ENCODE assay signal across 8 cellular contexts in genomic region chr5:159207222-159207615, GRCh38. TPM values are rescaled to one million over a fixed set of nuclear protein-coding genes. Genes with fewer than 3 reads are reported as not detected.
DNase-seq lines count a peak whose midpoint lies in the region; ATAC-seq, FAIRE-seq and TF ChIP-seq lines count a peak whose summit lies in the region.

No MANE protein-coding gene starts in this region.

- H4K20me1 ChIP-seq in K562 (replicated peaks; ENCODE audit: control insufficient read depth, insufficient read depth, low read length): 0 out of 2 replicates have a peak, but pooled peaks cover 5% of the 10 kb centered on the region

- POLR2A ChIA-PET in K562 (lab: Yijun Ruan, JAX): interaction anchor here (0.6 to 2.1 kb wide), 12 partner anchors 9 to 66 kb away, joined by 3 to 20 read pairs (median 4); no protein-coding TSS in a partner anchor

- 0 out of 2 replicates have a peak overlapping the region, but pooled peaks have one; percentile 7 for H2AFZ ChIP-seq in K562 (ENCODE audit: low read depth, low read length)

- no TSS peak for BruUV-seq in K562 (replicated peaks; lab: Mats Ljungman, UMichigan)

- no peak for TF ChIP-seq RAD21 in K562 (CRISPR knock-in tag; conservative IDR thresholded peaks at IDR 0.05 in 1 of 2, IDR thresholded peaks at IDR 0.05 in 1 of 2)

- no peak for ATAC-seq in activated T-cell treated with anti-CD3 and anti-CD28 coated beads, Interleukin-2, amount 50 U/mL, for 72 hours (replicated peaks in 1 of 2)
- ATAC-seq in K562 (no peak), lower lobe of right lung (no peak), HG02798 (IDR thresholded peaks at IDR 0.05; ENCODE audit: poor library complexity, unreplicated experiment) (no peak)

- H3K27ac ChIP-seq in K562 (ENCODE audit: extremely low read depth, low read depth, low read length): peak overlapping the region; percentile 96
- H3K27ac ChIP-seq in lower lobe of right lung: peak overlapping the region; percentile 93
- peak overlapping the region; percentile 96 to 99 (median 98) for H3K27ac ChIP-seq in transverse colon

- peak overlapping the region; percentile 89 for H3K4me2 ChIP-seq in K562 (ENCODE audit: insufficient read depth, low read length)

- peak overlapping the region in 1 of 2 experiments; percentile 80; a peak in 3 of 4 replicates for H3K9ac ChIP-seq in K562 (ENCODE audit: insufficient read depth in 1 of 2, low read depth in 2 of 2, low read length in 2 of 2)

- H3K4me3 Mint-ChIP-seq in activated T-cell treated with anti-CD3 and anti-CD28 coated beads, Interleukin-2, amount 50 U/mL, for 72 hours: peak overlapping the region; percentile 97 to 99

- H3K9me3 ChIP-seq in K562 (replicated peaks; ENCODE audit: control insufficient read depth, insufficient read depth, low read depth, low read length) (no peaks in the 10 kb centered on the region), lower lobe of right lung (no peaks in the 10 kb centered on the region), transverse colon (no peaks in the 10 kb centered on the region)

- H3K27me3 Mint-ChIP-seq in activated T-cell treated with anti-CD3 and anti-CD28 coated beads, Interleukin-2, amount 50 U/mL, for 72 hours (ENCODE audit: low read depth): no peaks in the 10 kb centered on the region

- H3K4me1 Mint-ChIP-seq in activated T-cell treated with anti-CD3 and anti-CD28 coated beads, Interleukin-2, amount 50 U/mL, for 72 hours (ENCODE audit: low read depth): peaks cover 68% of the 10 kb centered on the region

- no peak for TF ChIP-seq EP300 in K562 (IDR thresholded peaks at IDR 0.05; ENCODE audit: low read length)
- no peak for TF ChIP-seq EP300 in transverse colon (IDR thresholded peaks at IDR 0.05; ENCODE audit: low read depth)

- H3K36me3 ChIP-seq in K562 (ENCODE audit: control insufficient read depth, insufficient read depth, low read length): peaks cover 12% of the 10 kb centered on the region; the same call in 2 of the 3 replicates
- peaks cover 1% of the 10 kb centered on the region for H3K36me3 ChIP-seq in lower lobe of right lung
- H3K36me3 ChIP-seq in transverse colon: peaks cover 0 to 5% (median 0%) of the 10 kb centered on the region in 4 donors

- no peaks in the 10 kb centered on the region for H3K9me3 Mint-ChIP-seq in activated T-cell treated with anti-CD3 and anti-CD28 coated beads, Interleukin-2, amount 50 U/mL, for 72 hours

- H3K27me3 ChIP-seq in K562 (ENCODE audit: control insufficient read depth in 2 of 2, insufficient read depth in 2 of 2, low read length in 2 of 2) (no peaks in the 10 kb centered on the region), lower lobe of right lung (ENCODE audit: low read depth) (no peaks in the 10 kb centered on the region), transverse colon (no peaks in the 10 kb centered on the region)

- WGBS in K562 (ENCODE audit: insufficient coverage, low coverage, missing lambda C conversion rate): 0% methylated on average over 4 of the region's 4 CpGs
- 5 to 6% methylated on average over 4 of the region's 4 CpGs for WGBS in transverse colon (ENCODE audit: low coverage in 1 of 2), 2 donors

- no peak for TF ChIP-seq CTCF in K562 (IDR thresholded peaks at IDR 0.05 in 2 of 3, conservative IDR thresholded peaks at IDR 0.05 in 1 of 3; ENCODE audit: insufficient read depth in 2 of 3, low read depth in 1 of 3, low read length in 3 of 3)
- TF ChIP-seq CTCF in lower lobe of right lung (IDR thresholded peaks at IDR 0.05): no peak
- TF ChIP-seq CTCF in transverse colon (IDR thresholded peaks at IDR 0.05): no peak

- peaks cover 14 to 44% of the 10 kb centered on the region in 2 experiments for H3K4me1 ChIP-seq in K562 (replicated peaks in 1 of 2; ENCODE audit: control insufficient read depth in 2 of 2, insufficient read depth in 2 of 2, low read length in 2 of 2)
- H3K4me1 ChIP-seq in lower lobe of right lung: peaks cover 67% of the 10 kb centered on the region
- H3K4me1 ChIP-seq in transverse colon: peaks cover 20 to 79% (median 54%) of the 10 kb centered on the region in 4 donors

- peaks cover 19 to 33% of the 10 kb centered on the region in 2 donors for H3K36me3 Mint-ChIP-seq in activated T-cell treated with anti-CD3 and anti-CD28 coated beads, Interleukin-2, amount 50 U/mL, for 72 hours (ENCODE audit: insufficient read depth in 2 of 2)

- H3K4me3 ChIP-seq in K562 (peak overlapping the region; percentile 62), lower lobe of right lung (peak overlapping the region; percentile 84), transverse colon (peak overlapping the region; percentile 89 to 99 (median 98))

- no peak for DNase-seq in activated T-cell treated with anti-CD3 and anti-CD28 coated beads, Interleukin-2, amount 50 U/mL, for 72 hours
- DNase-seq in activated T-cell treated with anti-CD3 and anti-CD28 coated beads for 4 hours (no peak), K562 (ENCODE audit: extremely low read depth in 1 of 4, low spot score in 3 of 4) (no peak), lower lobe of right lung (no peak), transverse colon (no peak), KBM-7 (no peak), GM19240 (ENCODE audit: insufficient read length, low spot score) (no peak)

- FAIRE-seq in K562 (lab: Jason Lieb, UNC): no peak

- intact Hi-C loops in K562 (cut with micrococcal nuclease): loop anchor here (2.0 to 5.0 kb wide), 2 partner anchors 28 to 50 kb away; no protein-coding TSS in a partner anchor
- intact Hi-C loops in lower lobe of right lung (cut with DNase I): no loop called here
- intact Hi-C loops in transverse colon (cut with DNase I; ENCODE audit: low total_unique reads): loop anchor here (5.0 kb wide), 1 partner anchor 55 kb away; the partner anchor contains the start of gene UBLCP1

- TF ChIP-seq POLR2A in K562 (conservative IDR thresholded peaks at IDR 0.05): no peak
- no peak for TF ChIP-seq POLR2A in transverse colon (IDR thresholded peaks at IDR 0.05)

- H3K79me2 ChIP-seq in K562 (ENCODE audit: control insufficient read depth, insufficient read depth, low read length): peaks cover 85% of the 10 kb centered on the region

- no peaks in the 10 kb centered on the region for H3K9me1 ChIP-seq in K562 (ENCODE audit: control insufficient read depth, insufficient read depth, low read length)

- in situ Hi-C loops in K562 (cut with MboI) (no loop called here), transverse colon (cut with MboI; ENCODE audit: low pct_ligation_motif_present in 1 of 4, low pct_unique_long_range_greater_than_20kb in 1 of 4, low sequenced_read_pairs in 3 of 4) (no loop called here), KBM-7 (cut with MboI; ENCODE audit: low pct_unique_long_range_greater_than_20kb, low sequenced_read_pairs) (no loop called here)

- CTCF ChIA-PET in K562 (lab: Yijun Ruan, JAX; ENCODE audit: low intra/inter-chr PET ratio): no interaction called here

- peak overlapping the region; percentile 100 for H3K27ac Mint-ChIP-seq in activated T-cell treated with anti-CD3 and anti-CD28 coated beads, Interleukin-2, amount 50 U/mL, for 72 hours

TF ChIP-seq in K562, 482 proteins besides CTCF, POLR2A, EP300 and RAD21 (continues in another document):
- TF ChIP-seq FOSL1 (tag; conservative IDR thresholded peaks at IDR 0.05) (peak; percentile 6; the same call in 1 of the 2 replicates), PHTF2 (CRISPR knock-in tag; IDR thresholded peaks at IDR 0.05) (no peak), PURB (CRISPR knock-in tag; IDR thresholded peaks at IDR 0.05; ENCODE audit: low read depth) (no peak)

RNA-seq across cellular contexts. Expression of gene RNF145, which starts 2.1 kb away (rescaled TPM):
- 100 to 1,000 TPM in 1 of 2 donors, 10 to 100 TPM in 1; 88.7 to 116 TPM for total RNA-seq in activated T-cell treated with anti-CD3 and anti-CD28 coated beads, Interleukin-2, amount 50 U/mL, for 72 hours
- total RNA-seq in K562 (2011; cell fraction: chromatin; rRNA removed; ENCODE audit: low replicate concordance): 42.1 and 93.4 TPM in 2 replicates
- 32.7 and 49.0 TPM in 2 replicates for total RNA-seq in K562 (2011; cell fraction: nucleolus; rRNA removed)
- 61.5 and 67.7 TPM in 2 replicates for total RNA-seq in K562 (2011; cell fraction: nucleoplasm; rRNA removed)
- total RNA-seq in K562 (2014; rRNA removed): 20.3 and 24.3 TPM in 2 replicates
- total RNA-seq in K562 (2014; rRNA removed; fragmentation: Illumina TruSeq; extraction: Trizol): 21.8 and 29.5 TPM in 2 replicates
- total RNA-seq in K562 (2015; rRNA removed; fragmentation: Illumina TruSeq; extraction: Trizol): 23.8 and 25.4 TPM in 2 replicates
- total RNA-seq in K562 (2021): 35.4 and 39.5 TPM in 2 replicates
- polyA plus RNA-seq in K562 (2011; rRNA removed): 26.2 and 40.7 TPM in 2 replicates
- 10.7 and 19.3 TPM in 2 replicates for polyA plus RNA-seq in K562 (2011; cell fraction: cytosol; rRNA removed)
- polyA plus RNA-seq in K562 (2011; cell fraction: nucleus; rRNA removed): 34.2 and 35.9 TPM in 2 replicates
- polyA plus RNA-seq in K562 (2012): 30.1 and 36.5 TPM in 2 replicates
- 35.4 and 38.1 TPM in 2 replicates for polyA plus RNA-seq in K562 (2014; fragmentation: Illumina TruSeq; extraction: Trizol)
- polyA plus RNA-seq in K562 (2014; fragmentation: Nextera tagmentation; extraction: Ambion mirVana): 10 to 100 TPM; 13.6 to 18.8 TPM
- polyA plus RNA-seq in K562 (2014; rRNA removed): 30.4 and 30.5 TPM in 2 replicates
- 30.0 and 36.5 TPM in 2 replicates for polyA minus RNA-seq in K562 (2011; rRNA and poly(A)+ RNA removed)
- polyA minus RNA-seq in K562 (2011; cell fraction: cytosol; rRNA and poly(A)+ RNA removed): 10.1 and 12.3 TPM in 2 replicates
- polyA minus RNA-seq in K562 (2011; cell fraction: nucleus; rRNA and poly(A)+ RNA removed): 21.9 and 33.2 TPM in 2 replicates
- total RNA-seq in lower lobe of right lung: 221 TPM
- total RNA-seq in transverse colon: 10 to 100 TPM; 11.5 to 59.4 (median 29.2) TPM

RNA-seq across cellular contexts. Expression of gene UBLCP1, which starts 55.9 kb away (rescaled TPM):
- 10 to 100 TPM; 40.2 to 42.0 TPM for total RNA-seq in activated T-cell treated with anti-CD3 and anti-CD28 coated beads, Interleukin-2, amount 50 U/mL, for 72 hours
- 3.5 and 7.0 TPM in 2 replicates for total RNA-seq in K562 (2011; cell fraction: chromatin; rRNA removed; ENCODE audit: low replicate concordance)
- total RNA-seq in K562 (2011; cell fraction: nucleolus; rRNA removed): 1.7 and 2.9 TPM in 2 replicates
- 3.9 and 8.0 TPM in 2 replicates for total RNA-seq in K562 (2011; cell fraction: nucleoplasm; rRNA removed)
- 18.8 and 19.3 TPM in 2 replicates for total RNA-seq in K562 (2014; rRNA removed)
- 35.1 and 41.7 TPM in 2 replicates for total RNA-seq in K562 (2014; rRNA removed; fragmentation: Illumina TruSeq; extraction: Trizol)
- total RNA-seq in K562 (2015; rRNA removed; fragmentation: Illumina TruSeq; extraction: Trizol): 33.4 and 36.9 TPM in 2 replicates
- total RNA-seq in K562 (2021): 21.6 and 22.1 TPM in 2 replicates
- 18.5 and 28.5 TPM in 2 replicates for polyA plus RNA-seq in K562 (2011; rRNA removed)
- polyA plus RNA-seq in K562 (2011; cell fraction: cytosol; rRNA removed): 2.9 and 7.9 TPM in 2 replicates
- polyA plus RNA-seq in K562 (2011; cell fraction: nucleus; rRNA removed): 3.1 and 3.7 TPM in 2 replicates
- polyA plus RNA-seq in K562 (2012): 27.6 and 38.2 TPM in 2 replicates
- polyA plus RNA-seq in K562 (2014; fragmentation: Illumina TruSeq; extraction: Trizol): 33.2 and 39.8 TPM in 2 replicates
- 10 to 100 TPM; 22.0 to 30.2 TPM for polyA plus RNA-seq in K562 (2014; fragmentation: Nextera tagmentation; extraction: Ambion mirVana)
- 29.8 and 32.1 TPM in 2 replicates for polyA plus RNA-seq in K562 (2014; rRNA removed)
- 12.8 and 13.2 TPM in 2 replicates for polyA minus RNA-seq in K562 (2011; rRNA and poly(A)+ RNA removed)
- 4.3 and 6.9 TPM in 2 replicates for polyA minus RNA-seq in K562 (2011; cell fraction: cytosol; rRNA and poly(A)+ RNA removed)
- 4.3 and 6.6 TPM in 2 replicates for polyA minus RNA-seq in K562 (2011; cell fraction: nucleus; rRNA and poly(A)+ RNA removed)
- 28.9 TPM for total RNA-seq in lower lobe of right lung
- 10 to 100 TPM in 1 of 4 donors, 1 to 10 TPM in 3; 2.2 to 15.2 (median 8.8) TPM for total RNA-seq in transverse colon
